ENCODE assay signal across 10 cellular contexts in the genomic region with DNA sequence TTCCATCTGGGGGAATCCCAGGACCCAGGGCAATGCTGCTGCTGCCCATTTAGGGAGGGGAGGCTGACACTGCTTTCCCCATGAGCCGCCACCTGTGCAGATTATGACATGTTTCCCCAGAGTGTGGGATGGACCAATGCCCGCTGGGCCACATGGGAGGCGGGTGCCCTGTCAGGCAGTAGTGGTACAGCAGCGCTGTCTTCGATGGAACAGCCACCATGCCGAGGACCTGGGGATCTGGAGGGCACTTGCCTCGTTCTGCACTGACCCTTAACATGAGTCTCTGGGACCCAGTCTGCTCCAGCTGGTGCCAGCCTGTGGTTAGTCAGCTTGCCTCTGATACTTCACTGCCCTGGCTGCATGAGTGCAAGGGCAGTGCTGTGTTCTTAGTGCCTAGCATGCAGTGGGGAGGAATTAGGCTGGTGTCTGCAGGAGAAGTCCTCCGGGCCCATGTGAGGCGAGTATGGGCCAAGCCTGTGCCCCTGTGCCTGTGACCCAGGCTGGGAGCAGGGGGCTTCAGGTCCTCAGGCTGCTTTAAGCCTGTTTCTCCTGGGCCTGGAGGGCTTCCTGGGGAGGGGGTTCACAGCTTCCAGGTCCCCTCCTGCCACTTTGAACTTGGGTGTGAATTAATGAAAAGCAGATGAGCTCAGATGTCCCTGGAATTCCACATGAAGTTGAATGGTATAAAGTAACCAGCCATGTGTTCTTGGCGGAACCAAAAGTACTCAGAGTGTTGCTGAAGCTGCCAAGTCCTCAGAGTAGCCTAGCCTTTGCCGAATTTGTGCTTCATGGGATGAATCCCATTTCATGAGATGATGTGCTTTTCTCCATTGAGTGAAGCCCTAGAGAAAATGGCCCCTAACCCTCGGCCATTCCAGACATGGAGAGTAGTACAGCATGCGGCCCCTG. TPM values are rescaled to one million over a fixed set of nuclear protein-coding genes. Genes with fewer than 3 reads are reported as not detected.
DNase-seq lines count a peak whose midpoint lies in the region; ATAC-seq and TF ChIP-seq lines count a peak whose summit lies in the region.
"Had no signal": no experiment of that assay in that cellular context is flagged by ENCODE, and none has a peak within 500 bp of the region (broad histone marks: within the 10 kb centered on the region; RNA-seq: fewer than 3 reads in every experiment).

No MANE protein-coding gene starts in this region.

- H3K4me3 ChIP-seq in gastroesophageal sphincter, result no peak overlapping the region

- no peak for TF ChIP-seq POLR2A in gastroesophageal sphincter (IDR thresholded peaks at IDR 0.05)

- no peak overlapping the region for H3K4me3 Mint-ChIP-seq in T-helper 1 cell treated with Interleukin-12 subunit alpha and Interleukin-12 subunit beta and Interleukin-4 antibody, amounts not matched to agents 30 μg/mL and 1 μg/mL, for 36 hours
- H3K4me3 Mint-ChIP-seq in T-helper 17 cell, result peak overlapping the region; percentile 36
- no peak overlapping the region for H3K4me3 Mint-ChIP-seq in stimulated activated memory B cell treated with anti-CD40 and anti-IgM and Interleukin-4, amounts not matched to agents 10 μg/mL and 1 μg/mL and 100 μg/mL, for 72 hours

- H3K36me3 Mint-ChIP-seq in T-helper 1 cell treated with Interleukin-12 subunit alpha and Interleukin-12 subunit beta and Interleukin-4 antibody, amounts not matched to agents 30 μg/mL and 1 μg/mL, for 36 hours (ENCODE audit: low read depth), result peaks cover 47% of the 10 kb centered on the region
- no peaks in the 10 kb centered on the region for H3K36me3 Mint-ChIP-seq in T-helper 17 cell (ENCODE audit: low read depth)
- peaks cover 36% of the 10 kb centered on the region for H3K36me3 Mint-ChIP-seq in stimulated activated memory B cell treated with anti-CD40 and anti-IgM and Interleukin-4, amounts not matched to agents 10 μg/mL and 1 μg/mL and 100 μg/mL, for 72 hours

- 40% methylated on average over 1 of the region's 13 CpGs; no CpG with 5 or more reads in 1 of the 2 donors for WGBS in gastroesophageal sphincter (ENCODE audit: low coverage in 1 of 2), 2 donors

- H3K27me3 ChIP-seq in gastroesophageal sphincter, result no peaks in the 10 kb centered on the region

- no peak for ATAC-seq in T-helper 17 cell
- no peak for ATAC-seq in gastroesophageal sphincter
- no peak for ATAC-seq in stimulated activated memory B cell treated with anti-CD40 and anti-IgM and Interleukin-4, amounts not matched to agents 10 μg/mL and 1 μg/mL and 100 μg/mL, for 72 hours
- no peak for ATAC-seq in HG02571 (IDR thresholded peaks at IDR 0.05; ENCODE audit: unreplicated experiment)

- no peak for TF ChIP-seq CTCF in gastroesophageal sphincter (IDR thresholded peaks at IDR 0.05)

- peak overlapping the region in 3 of 4 donors; percentile 61 to 86 (median 73) for H3K27ac ChIP-seq in gastroesophageal sphincter

- peak overlapping the region; percentile 89 for H3K27ac Mint-ChIP-seq in T-helper 1 cell treated with Interleukin-12 subunit alpha and Interleukin-12 subunit beta and Interleukin-4 antibody, amounts not matched to agents 30 μg/mL and 1 μg/mL, for 36 hours
- H3K27ac Mint-ChIP-seq in T-helper 17 cell, result peak overlapping the region; percentile 99
- peak overlapping the region; percentile 91 for H3K27ac Mint-ChIP-seq in stimulated activated memory B cell treated with anti-CD40 and anti-IgM and Interleukin-4, amounts not matched to agents 10 μg/mL and 1 μg/mL and 100 μg/mL, for 72 hours

- DNase-seq in T-helper 1 cell, result no peak
- no peak for DNase-seq in T-helper 17 cell
- DNase-seq in HuH-7 (ENCODE audit: low spot score), result no peak
- DNase-seq in NCI-H2081 (lab: John Stamatoyannopoulos, UW), result no peak
- DNase-seq: NCI-H1930, SW 1271 had no signal

- H3K4me1 Mint-ChIP-seq in T-helper 1 cell treated with Interleukin-12 subunit alpha and Interleukin-12 subunit beta and Interleukin-4 antibody, amounts not matched to agents 30 μg/mL and 1 μg/mL, for 36 hours (ENCODE audit: low read depth), result peaks cover 78% of the 10 kb centered on the region
- peaks cover 70% of the 10 kb centered on the region for H3K4me1 Mint-ChIP-seq in T-helper 17 cell
- peaks cover 97% of the 10 kb centered on the region for H3K4me1 Mint-ChIP-seq in stimulated activated memory B cell treated with anti-CD40 and anti-IgM and Interleukin-4, amounts not matched to agents 10 μg/mL and 1 μg/mL and 100 μg/mL, for 72 hours

- H3K9me3 ChIP-seq in T-helper 17 cell (ENCODE audit: control insufficient read depth, low read length, poor library complexity, severe bottlenecking) (no peaks in the 10 kb centered on the region), gastroesophageal sphincter (no peaks in the 10 kb centered on the region)

- no peaks in the 10 kb centered on the region for H3K9me3 Mint-ChIP-seq in T-helper 1 cell treated with Interleukin-12 subunit alpha and Interleukin-12 subunit beta and Interleukin-4 antibody, amounts not matched to agents 30 μg/mL and 1 μg/mL, for 36 hours
- no peaks in the 10 kb centered on the region for H3K9me3 Mint-ChIP-seq in stimulated activated memory B cell treated with anti-CD40 and anti-IgM and Interleukin-4, amounts not matched to agents 10 μg/mL and 1 μg/mL and 100 μg/mL, for 72 hours

- no peaks in the 10 kb centered on the region for H3K27me3 Mint-ChIP-seq in T-helper 1 cell treated with Interleukin-12 subunit alpha and Interleukin-12 subunit beta and Interleukin-4 antibody, amounts not matched to agents 30 μg/mL and 1 μg/mL, for 36 hours (ENCODE audit: low read depth)
- no peaks in the 10 kb centered on the region for H3K27me3 Mint-ChIP-seq in T-helper 17 cell
- H3K27me3 Mint-ChIP-seq in stimulated activated memory B cell treated with anti-CD40 and anti-IgM and Interleukin-4, amounts not matched to agents 10 μg/mL and 1 μg/mL and 100 μg/mL, for 72 hours, result no peaks in the 10 kb centered on the region

- H3K36me3 ChIP-seq in gastroesophageal sphincter, result peaks cover 0 to 17% of the 10 kb centered on the region in 2 donors

- no peak for TF ChIP-seq EP300 in gastroesophageal sphincter (IDR thresholded peaks at IDR 0.05)

- H3K4me1 ChIP-seq in gastroesophageal sphincter, result peaks cover 20 to 100% (median 91%) of the 10 kb centered on the region in 3 donors

RNA-seq across cellular contexts. Expression of a gene that starts 22.9 kb away (rescaled TPM):
- total RNA-seq in T-helper 17 cell, result 100 to 1,000 TPM; 184 to 226 TPM
- 100 to 1,000 TPM in 1 of 4 donors, 10 to 100 TPM in 3; 49.7 to 106 (median 76.1) TPM for total RNA-seq in gastroesophageal sphincter
